Comparison of ENCODE assay signal across 1 cellular context in the genomic region with DNA sequence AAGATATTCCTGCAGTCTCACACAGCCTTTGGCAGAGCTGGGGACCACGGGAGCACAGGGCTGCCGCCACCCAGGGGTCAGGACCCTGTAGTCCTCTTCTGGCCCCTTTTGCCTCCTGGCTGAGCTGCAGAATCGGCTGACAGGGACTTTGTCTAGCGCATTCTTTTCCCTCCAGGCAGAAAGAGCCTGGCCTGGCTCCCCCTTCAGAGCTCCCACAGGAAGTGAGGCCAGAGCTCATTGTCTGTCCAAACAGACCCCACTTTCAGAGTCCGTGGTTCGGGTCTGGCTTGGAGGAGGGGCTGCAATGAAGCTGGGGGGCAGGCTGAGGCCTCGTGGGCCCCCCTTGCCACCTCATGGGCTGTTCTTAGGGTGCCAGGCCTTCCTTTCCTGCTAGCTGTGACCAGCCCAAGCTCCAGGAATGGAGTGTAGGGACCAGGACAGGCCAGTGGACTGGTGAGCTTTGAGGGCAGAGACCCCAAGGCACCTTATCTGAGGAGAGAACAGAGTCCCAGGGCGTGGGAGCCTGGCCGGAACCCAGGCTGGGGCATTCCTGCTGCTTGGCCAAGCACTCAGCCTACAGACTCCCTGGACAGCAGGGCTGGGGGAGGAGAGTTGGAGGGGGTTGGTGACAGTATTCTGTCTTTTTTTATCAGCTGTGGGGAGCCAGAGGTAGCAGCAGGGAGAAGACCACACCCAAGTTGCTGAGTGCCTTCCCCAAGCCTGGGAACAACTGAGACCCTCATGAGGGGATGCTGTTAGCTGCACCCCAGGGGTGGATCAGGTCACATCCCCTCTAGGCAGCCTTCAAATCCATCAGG.
TF ChIP-seq lines count a peak whose summit lies in the region.

No MANE protein-coding gene starts in this region.

TF ChIP-seq in HepG2, 621 proteins besides CTCF, POLR2A, EP300 and RAD21 (continued from another document and continues in another):
- TF ChIP-seq, protein P1, sequence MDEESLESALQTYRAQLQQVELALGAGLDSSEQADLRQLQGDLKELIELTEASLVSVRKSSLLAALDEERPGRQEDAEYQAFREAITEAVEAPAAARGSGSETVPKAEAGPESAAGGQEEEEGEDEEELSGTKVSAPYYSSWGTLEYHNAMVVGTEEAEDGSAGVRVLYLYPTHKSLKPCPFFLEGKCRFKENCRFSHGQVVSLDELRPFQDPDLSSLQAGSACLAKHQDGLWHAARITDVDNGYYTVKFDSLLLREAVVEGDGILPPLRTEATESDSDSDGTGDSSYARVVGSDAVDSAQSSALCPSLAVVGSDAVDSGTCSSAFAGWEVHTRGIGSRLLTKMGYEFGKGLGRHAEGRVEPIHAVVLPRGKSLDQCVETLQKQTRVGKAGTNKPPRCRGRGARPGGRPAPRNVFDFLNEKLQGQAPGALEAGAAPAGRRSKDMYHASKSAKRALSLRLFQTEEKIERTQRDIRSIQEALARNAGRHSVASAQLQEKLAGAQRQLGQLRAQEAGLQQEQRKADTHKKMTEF (CRISPR knock-in tag; IDR thresholded peaks at IDR 0.05) = no peak
- TF ChIP-seq ZKSCAN8 (CRISPR knock-in tag; IDR thresholded peaks at IDR 0.05; ENCODE audit: borderline replicate concordance) (no peak), LCORL (IDR thresholded peaks at IDR 0.05) (no peak), LCORL (CRISPR knock-in tag; IDR thresholded peaks at IDR 0.05) (peak; percentile 68), ZNF451 (CRISPR knock-in tag; IDR thresholded peaks at IDR 0.05) (no peak), ZBTB1 (CRISPR knock-in tag; IDR thresholded peaks at IDR 0.05; ENCODE audit: borderline replicate concordance) (no peak), ZNF12 (CRISPR knock-in tag; IDR thresholded peaks at IDR 0.05) (no peak), GTF3A (CRISPR knock-in tag; conservative IDR thresholded peaks at IDR 0.05) (no peak), KDM3A (CRISPR knock-in tag; IDR thresholded peaks at IDR 0.05; ENCODE audit: low read depth) (no peak), TBP (CRISPR knock-in tag; IDR thresholded peaks at IDR 0.05) (0 out of 2 replicates have a peak, but pooled peaks have one; percentile 79), ZNF83 (CRISPR knock-in tag; IDR thresholded peaks at IDR 0.05; ENCODE audit: borderline replicate concordance) (no peak), ADNP (CRISPR knock-in tag; IDR thresholded peaks at IDR 0.05) (no peak), ZNF224 (CRISPR knock-in tag; IDR thresholded peaks at IDR 0.05) (no peak), ZNF720 (CRISPR knock-in tag; IDR thresholded peaks at IDR 0.05) (no peak), ZNF7 (CRISPR knock-in tag; IDR thresholded peaks at IDR 0.05) (no peak), ZFX (CRISPR knock-in tag; IDR thresholded peaks at IDR 0.05; ENCODE audit: low read depth) (peak; percentile 82), RAD51 (IDR thresholded peaks at IDR 0.05; ENCODE audit: borderline replicate concordance) (no peak), ZNF230 (CRISPR knock-in tag; IDR thresholded peaks at IDR 0.05) (no peak)
- TF ChIP-seq, protein P2, sequence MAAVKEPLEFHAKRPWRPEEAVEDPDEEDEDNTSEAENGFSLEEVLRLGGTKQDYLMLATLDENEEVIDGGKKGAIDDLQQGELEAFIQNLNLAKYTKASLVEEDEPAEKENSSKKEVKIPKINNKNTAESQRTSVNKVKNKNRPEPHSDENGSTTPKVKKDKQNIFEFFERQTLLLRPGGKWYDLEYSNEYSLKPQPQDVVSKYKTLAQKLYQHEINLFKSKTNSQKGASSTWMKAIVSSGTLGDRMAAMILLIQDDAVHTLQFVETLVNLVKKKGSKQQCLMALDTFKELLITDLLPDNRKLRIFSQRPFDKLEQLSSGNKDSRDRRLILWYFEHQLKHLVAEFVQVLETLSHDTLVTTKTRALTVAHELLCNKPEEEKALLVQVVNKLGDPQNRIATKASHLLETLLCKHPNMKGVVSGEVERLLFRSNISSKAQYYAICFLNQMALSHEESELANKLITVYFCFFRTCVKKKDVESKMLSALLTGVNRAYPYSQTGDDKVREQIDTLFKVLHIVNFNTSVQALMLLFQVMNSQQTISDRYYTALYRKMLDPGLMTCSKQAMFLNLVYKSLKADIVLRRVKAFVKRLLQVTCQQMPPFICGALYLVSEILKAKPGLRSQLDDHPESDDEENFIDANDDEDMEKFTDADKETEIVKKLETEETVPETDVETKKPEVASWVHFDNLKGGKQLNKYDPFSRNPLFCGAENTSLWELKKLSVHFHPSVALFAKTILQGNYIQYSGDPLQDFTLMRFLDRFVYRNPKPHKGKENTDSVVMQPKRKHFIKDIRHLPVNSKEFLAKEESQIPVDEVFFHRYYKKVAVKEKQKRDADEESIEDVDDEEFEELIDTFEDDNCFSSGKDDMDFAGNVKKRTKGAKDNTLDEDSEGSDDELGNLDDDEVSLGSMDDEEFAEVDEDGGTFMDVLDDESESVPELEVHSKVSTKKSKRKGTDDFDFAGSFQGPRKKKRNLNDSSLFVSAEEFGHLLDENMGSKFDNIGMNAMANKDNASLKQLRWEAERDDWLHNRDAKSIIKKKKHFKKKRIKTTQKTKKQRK (IDR thresholded peaks at IDR 0.05; ENCODE audit: low read length) = no peak
- TF ChIP-seq, protein P3, sequence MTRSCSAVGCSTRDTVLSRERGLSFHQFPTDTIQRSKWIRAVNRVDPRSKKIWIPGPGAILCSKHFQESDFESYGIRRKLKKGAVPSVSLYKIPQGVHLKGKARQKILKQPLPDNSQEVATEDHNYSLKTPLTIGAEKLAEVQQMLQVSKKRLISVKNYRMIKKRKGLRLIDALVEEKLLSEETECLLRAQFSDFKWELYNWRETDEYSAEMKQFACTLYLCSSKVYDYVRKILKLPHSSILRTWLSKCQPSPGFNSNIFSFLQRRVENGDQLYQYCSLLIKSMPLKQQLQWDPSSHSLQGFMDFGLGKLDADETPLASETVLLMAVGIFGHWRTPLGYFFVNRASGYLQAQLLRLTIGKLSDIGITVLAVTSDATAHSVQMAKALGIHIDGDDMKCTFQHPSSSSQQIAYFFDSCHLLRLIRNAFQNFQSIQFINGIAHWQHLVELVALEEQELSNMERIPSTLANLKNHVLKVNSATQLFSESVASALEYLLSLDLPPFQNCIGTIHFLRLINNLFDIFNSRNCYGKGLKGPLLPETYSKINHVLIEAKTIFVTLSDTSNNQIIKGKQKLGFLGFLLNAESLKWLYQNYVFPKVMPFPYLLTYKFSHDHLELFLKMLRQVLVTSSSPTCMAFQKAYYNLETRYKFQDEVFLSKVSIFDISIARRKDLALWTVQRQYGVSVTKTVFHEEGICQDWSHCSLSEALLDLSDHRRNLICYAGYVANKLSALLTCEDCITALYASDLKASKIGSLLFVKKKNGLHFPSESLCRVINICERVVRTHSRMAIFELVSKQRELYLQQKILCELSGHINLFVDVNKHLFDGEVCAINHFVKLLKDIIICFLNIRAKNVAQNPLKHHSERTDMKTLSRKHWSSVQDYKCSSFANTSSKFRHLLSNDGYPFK (CRISPR knock-in tag; IDR thresholded peaks at IDR 0.05; ENCODE audit: borderline replicate concordance) = 0 out of 2 replicates have a peak, but pooled peaks have one; percentile 29
- TF ChIP-seq, protein P4, sequence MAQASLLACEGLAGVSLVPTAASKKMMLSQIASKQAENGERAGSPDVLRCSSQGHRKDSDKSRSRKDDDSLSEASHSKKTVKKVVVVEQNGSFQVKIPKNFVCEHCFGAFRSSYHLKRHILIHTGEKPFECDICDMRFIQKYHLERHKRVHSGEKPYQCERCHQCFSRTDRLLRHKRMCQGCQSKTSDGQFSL (CRISPR knock-in tag; IDR thresholded peaks at IDR 0.05) = no peak
- TF ChIP-seq, protein P5, sequence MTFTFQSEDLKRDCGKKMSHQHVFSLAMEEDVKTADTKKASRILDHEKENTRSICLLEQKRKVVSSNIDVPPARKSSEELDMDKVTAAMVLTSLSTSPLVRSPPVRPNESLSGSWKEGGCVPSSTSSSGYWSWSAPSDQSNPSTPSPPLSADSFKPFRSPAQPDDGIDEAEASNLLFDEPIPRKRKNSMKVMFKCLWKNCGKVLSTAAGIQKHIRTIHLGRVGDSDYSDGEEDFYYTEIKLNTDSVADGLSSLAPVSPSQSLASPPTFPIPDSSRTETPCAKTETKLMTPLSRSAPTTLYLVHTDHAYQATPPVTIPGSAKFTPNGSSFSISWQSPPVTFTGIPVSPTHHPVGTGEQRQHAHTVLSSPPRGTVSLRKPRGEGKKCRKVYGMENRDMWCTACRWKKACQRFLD (CRISPR knock-in tag; IDR thresholded peaks at IDR 0.05; ENCODE audit: borderline replicate concordance) = 0 out of 2 replicates have a peak, but pooled peaks have one; percentile 22
- TF ChIP-seq, protein P6, sequence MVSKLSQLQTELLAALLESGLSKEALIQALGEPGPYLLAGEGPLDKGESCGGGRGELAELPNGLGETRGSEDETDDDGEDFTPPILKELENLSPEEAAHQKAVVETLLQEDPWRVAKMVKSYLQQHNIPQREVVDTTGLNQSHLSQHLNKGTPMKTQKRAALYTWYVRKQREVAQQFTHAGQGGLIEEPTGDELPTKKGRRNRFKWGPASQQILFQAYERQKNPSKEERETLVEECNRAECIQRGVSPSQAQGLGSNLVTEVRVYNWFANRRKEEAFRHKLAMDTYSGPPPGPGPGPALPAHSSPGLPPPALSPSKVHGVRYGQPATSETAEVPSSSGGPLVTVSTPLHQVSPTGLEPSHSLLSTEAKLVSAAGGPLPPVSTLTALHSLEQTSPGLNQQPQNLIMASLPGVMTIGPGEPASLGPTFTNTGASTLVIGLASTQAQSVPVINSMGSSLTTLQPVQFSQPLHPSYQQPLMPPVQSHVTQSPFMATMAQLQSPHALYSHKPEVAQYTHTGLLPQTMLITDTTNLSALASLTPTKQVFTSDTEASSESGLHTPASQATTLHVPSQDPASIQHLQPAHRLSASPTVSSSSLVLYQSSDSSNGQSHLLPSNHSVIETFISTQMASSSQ (IDR thresholded peaks at IDR 0.05; ENCODE audit: low read depth) = no peak
- TF ChIP-seq, protein P6 (CRISPR knock-in tag; IDR thresholded peaks at IDR 0.05; ENCODE audit: borderline replicate concordance) = no peak
- TF ChIP-seq, protein P7, sequence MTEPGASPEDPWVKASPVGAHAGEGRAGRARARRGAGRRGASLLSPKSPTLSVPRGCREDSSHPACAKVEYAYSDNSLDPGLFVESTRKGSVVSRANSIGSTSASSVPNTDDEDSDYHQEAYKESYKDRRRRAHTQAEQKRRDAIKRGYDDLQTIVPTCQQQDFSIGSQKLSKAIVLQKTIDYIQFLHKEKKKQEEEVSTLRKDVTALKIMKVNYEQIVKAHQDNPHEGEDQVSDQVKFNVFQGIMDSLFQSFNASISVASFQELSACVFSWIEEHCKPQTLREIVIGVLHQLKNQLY (CRISPR knock-in tag; IDR thresholded peaks at IDR 0.05) = no peak
- TF ChIP-seq, protein P8, sequence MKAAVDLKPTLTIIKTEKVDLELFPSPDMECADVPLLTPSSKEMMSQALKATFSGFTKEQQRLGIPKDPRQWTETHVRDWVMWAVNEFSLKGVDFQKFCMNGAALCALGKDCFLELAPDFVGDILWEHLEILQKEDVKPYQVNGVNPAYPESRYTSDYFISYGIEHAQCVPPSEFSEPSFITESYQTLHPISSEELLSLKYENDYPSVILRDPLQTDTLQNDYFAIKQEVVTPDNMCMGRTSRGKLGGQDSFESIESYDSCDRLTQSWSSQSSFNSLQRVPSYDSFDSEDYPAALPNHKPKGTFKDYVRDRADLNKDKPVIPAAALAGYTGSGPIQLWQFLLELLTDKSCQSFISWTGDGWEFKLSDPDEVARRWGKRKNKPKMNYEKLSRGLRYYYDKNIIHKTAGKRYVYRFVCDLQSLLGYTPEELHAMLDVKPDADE (CRISPR knock-in tag; IDR thresholded peaks at IDR 0.05) = no peak
- TF ChIP-seq, protein P9, sequence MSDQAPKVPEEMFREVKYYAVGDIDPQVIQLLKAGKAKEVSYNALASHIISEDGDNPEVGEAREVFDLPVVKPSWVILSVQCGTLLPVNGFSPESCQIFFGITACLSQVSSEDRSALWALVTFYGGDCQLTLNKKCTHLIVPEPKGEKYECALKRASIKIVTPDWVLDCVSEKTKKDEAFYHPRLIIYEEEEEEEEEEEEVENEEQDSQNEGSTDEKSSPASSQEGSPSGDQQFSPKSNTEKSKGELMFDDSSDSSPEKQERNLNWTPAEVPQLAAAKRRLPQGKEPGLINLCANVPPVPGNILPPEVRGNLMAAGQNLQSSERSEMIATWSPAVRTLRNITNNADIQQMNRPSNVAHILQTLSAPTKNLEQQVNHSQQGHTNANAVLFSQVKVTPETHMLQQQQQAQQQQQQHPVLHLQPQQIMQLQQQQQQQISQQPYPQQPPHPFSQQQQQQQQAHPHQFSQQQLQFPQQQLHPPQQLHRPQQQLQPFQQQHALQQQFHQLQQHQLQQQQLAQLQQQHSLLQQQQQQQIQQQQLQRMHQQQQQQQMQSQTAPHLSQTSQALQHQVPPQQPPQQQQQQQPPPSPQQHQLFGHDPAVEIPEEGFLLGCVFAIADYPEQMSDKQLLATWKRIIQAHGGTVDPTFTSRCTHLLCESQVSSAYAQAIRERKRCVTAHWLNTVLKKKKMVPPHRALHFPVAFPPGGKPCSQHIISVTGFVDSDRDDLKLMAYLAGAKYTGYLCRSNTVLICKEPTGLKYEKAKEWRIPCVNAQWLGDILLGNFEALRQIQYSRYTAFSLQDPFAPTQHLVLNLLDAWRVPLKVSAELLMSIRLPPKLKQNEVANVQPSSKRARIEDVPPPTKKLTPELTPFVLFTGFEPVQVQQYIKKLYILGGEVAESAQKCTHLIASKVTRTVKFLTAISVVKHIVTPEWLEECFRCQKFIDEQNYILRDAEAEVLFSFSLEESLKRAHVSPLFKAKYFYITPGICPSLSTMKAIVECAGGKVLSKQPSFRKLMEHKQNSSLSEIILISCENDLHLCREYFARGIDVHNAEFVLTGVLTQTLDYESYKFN (CRISPR knock-in tag; conservative IDR thresholded peaks at IDR 0.05) = peak; percentile 88
- TF ChIP-seq, protein P10, sequence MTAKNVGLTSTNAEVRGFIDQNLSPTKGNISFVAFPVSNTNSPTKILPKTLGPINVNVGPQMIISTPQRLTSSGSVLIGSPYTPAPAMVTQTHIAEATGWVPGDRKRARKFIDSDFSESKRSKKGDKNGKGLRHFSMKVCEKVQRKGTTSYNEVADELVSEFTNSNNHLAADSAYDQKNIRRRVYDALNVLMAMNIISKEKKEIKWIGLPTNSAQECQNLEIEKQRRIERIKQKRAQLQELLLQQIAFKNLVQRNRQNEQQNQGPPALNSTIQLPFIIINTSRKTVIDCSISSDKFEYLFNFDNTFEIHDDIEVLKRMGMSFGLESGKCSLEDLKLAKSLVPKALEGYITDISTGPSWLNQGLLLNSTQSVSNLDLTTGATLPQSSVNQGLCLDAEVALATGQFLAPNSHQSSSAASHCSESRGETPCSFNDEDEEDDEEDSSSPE (CRISPR knock-in tag; IDR thresholded peaks at IDR 0.05) = peak; percentile 48; the same call in 1 of the 2 replicates
